In the genomic region with DNA sequence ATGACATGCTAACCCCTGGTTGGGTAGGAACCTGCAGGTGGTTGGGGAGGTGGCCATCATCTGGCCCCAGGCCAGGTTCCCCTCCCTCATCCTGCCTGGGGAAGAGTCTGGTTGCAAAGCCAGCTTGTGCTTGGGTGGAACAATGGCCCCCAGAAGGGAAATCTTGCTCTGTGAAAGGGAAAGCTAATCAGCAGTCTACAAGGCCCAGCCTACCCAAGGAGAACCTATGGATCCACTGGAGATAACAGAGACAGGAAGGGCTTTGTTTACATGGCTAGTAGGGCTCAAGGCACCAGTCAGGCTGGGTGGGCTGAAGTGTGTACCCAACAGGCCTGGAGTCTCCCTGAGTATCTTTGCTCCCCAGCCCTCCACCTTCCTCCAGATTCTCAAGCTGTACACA, we compare ENCODE assay signal across 21 cellular contexts.
DNase-seq lines count a peak whose midpoint lies in the region; ATAC-seq and TF ChIP-seq lines count a peak whose summit lies in the region.
"Had no signal": no experiment of that assay in that cellular context is flagged by ENCODE, and none has a peak within 500 bp of the region (broad histone marks: within the 10 kb centered on the region; RNA-seq: fewer than 3 reads in every experiment).

No MANE protein-coding gene starts in this region.

- H3K4me3 ChIP-seq in muscle layer of colon (ENCODE audit: low read depth in 1 of 2, low read length in 2 of 2): no peak overlapping the region
- H3K4me3 ChIP-seq in WERI-Rb-1 (ENCODE audit: low read depth, low read length): no peak overlapping the region
- H3K4me3 ChIP-seq: body of pancreas, HAP-1, PC-9, tibial nerve had no signal

- H3K9ac ChIP-seq in muscle layer of colon (ENCODE audit: low read length): no peak overlapping the region

- no peak for TF ChIP-seq CTCF in WERI-Rb-1 (IDR thresholded peaks at IDR 0.05; ENCODE audit: low read depth, low read length)

- no peaks in the 10 kb centered on the region for H3K9me3 ChIP-seq in muscle layer of colon (ENCODE audit: low read length)
- peaks cover 3% of the 10 kb centered on the region for H3K9me3 ChIP-seq in WERI-Rb-1 (ENCODE audit: severe bottlenecking)
- H3K9me3 ChIP-seq: body of pancreas, HAP-1, tibial nerve had no signal

- peaks cover 28% of the 10 kb centered on the region for H3K4me1 ChIP-seq in muscle layer of colon (ENCODE audit: insufficient read depth, low read length)
- H3K4me1 ChIP-seq: body of pancreas had no signal

- DNase-seq in DMS153 treated with DMSO at 0.1 percent for 48 hours (lab: John Stamatoyannopoulos, UW; ENCODE audit: unreplicated experiment): peak; percentile 44
- DNase-seq in NCI-H1105 (lab: John Stamatoyannopoulos, UW): peak; percentile 85
- DNase-seq in NCI-H69 (lab: John Stamatoyannopoulos, UW): peak; percentile 98
- DNase-seq in WERI-Rb-1: no peak
- DNase-seq in left lobe of liver (ENCODE audit: low spot score): no peak
- DNase-seq in ecto neural progenitor cell (ENCODE audit: low spot score): no peak
- DNase-seq: activated CD4-positive, alpha-beta T cell treated with anti-CD3 and anti-CD28 coated beads, Interleukin-2, amount 10 ng/mL, durations not matched to agents 24 days and 14 days; body of pancreas; CD4-positive, alpha-beta T cell; naive thymus-derived CD8-positive, alpha-beta T cell; NCI-H1048; NCI-H526; PC-9; SIG-M5; stimulated activated CD4-positive, alpha-beta T cell treated with anti-CD3 and anti-CD28 coated beads, Interleukin-1b, Interleukin-23, amount 100 ng/mL, for 48 hours; stimulated activated naive B cell treated with anti-CD40 and anti-IgM and Interleukin-4, amounts not matched to agents 10 μg/mL and 1 μg/mL and 100 μg/mL, for 72 hours; T-cell had no signal

- H3K27ac ChIP-seq in muscle layer of colon (ENCODE audit: low read depth, low read length): peak overlapping the region; percentile 68
- H3K27ac ChIP-seq in WERI-Rb-1: no peak overlapping the region
- H3K27ac ChIP-seq: body of pancreas, PC-9, tibial nerve had no signal

- H3K36me3 ChIP-seq in muscle layer of colon (ENCODE audit: insufficient read depth, low read length) (no peaks in the 10 kb centered on the region), WERI-Rb-1 (no peaks in the 10 kb centered on the region)
- H3K36me3 ChIP-seq: HAP-1, tibial nerve had no signal

- ATAC-seq in GM21381 (IDR thresholded peaks at IDR 0.05; ENCODE audit: unreplicated experiment): no peak
- no peak for ATAC-seq in left lobe of liver
- ATAC-seq: body of pancreas; naive thymus-derived CD8-positive, alpha-beta T cell; stimulated activated naive B cell treated with anti-CD40 and anti-IgM and Interleukin-4, amounts not matched to agents 10 μg/mL and 1 μg/mL and 100 μg/mL, for 72 hours; T-cell had no signal

- H3K27me3 ChIP-seq in muscle layer of colon (ENCODE audit: control insufficient read depth in 1 of 2, insufficient read depth in 2 of 2, low read length in 2 of 2): no peaks in the 10 kb centered on the region
- H3K27me3 ChIP-seq in WERI-Rb-1 (ENCODE audit: insufficient read depth, low read depth, severe bottlenecking): no peaks in the 10 kb centered on the region
- H3K27me3 ChIP-seq: body of pancreas, tibial nerve had no signal

Comparison
In these comparisons a context has a peak if more than half of its experiments do, and no peak if none do; other contexts are left out.
1. DNase-seq: peak in DMS153 treated with DMSO at 0.1 percent for 48 hours (single experiment), NCI-H1105 (single experiment) and NCI-H69 (single experiment); none in WERI-Rb-1 (single experiment), left lobe of liver (single experiment) and ecto neural progenitor cell (single experiment).